38 cellular contexts compared by ENCODE assay signal in genomic region chr13:22001336-22001735, GRCh38.
"Had no signal": no experiment of that assay in that cellular context is flagged by ENCODE, and none has a peak within 500 bp of the region (broad histone marks: within the 10 kb centered on the region; RNA-seq: fewer than 3 reads in every experiment).

No MANE protein-coding gene starts in this region.

- H3K36me3 ChIP-seq: adrenal gland, brain microvascular endothelial cell, breast epithelium had no signal

- H3K4me3 ChIP-seq: adrenal gland, body of pancreas, breast epithelium had no signal

- DNase-seq: activated B cell treated with CpG ODN at 0.5 μM for 24 hours; activated CD4-positive, alpha-beta memory T cell treated with anti-CD3 and anti-CD28 coated beads for 36 hours; activated CD4-positive, alpha-beta T cell treated with anti-CD3 and anti-CD28 coated beads for 36 hours; activated CD4-positive, alpha-beta T cell treated with anti-CD3 and anti-CD28 coated beads for 48 hours; activated CD4-positive, alpha-beta T cell treated with anti-CD3 and anti-CD28 coated beads, Interleukin-2, amount 50 U/mL, for 1 hour; activated CD4-positive, alpha-beta T cell treated with anti-CD3 and anti-CD28 coated beads, Interleukin-2, amount 50 U/mL, for 4 hours; activated CD4-positive, CD25-positive, alpha-beta regulatory T cell treated with anti-CD3 and anti-CD28 coated beads, Interleukin-2, amount 50 U/mL, for 72 hours; activated CD8-positive, alpha-beta memory T cell treated with anti-CD3 and anti-CD28 coated beads, Interleukin-2, amount 50 U/mL, for 4 hours; activated CD8-positive, alpha-beta T cell treated with anti-CD3 and anti-CD28 coated beads for 36 hours; activated effector memory CD4-positive, alpha-beta T cell treated with anti-CD3 and anti-CD28 coated beads, Interleukin-2, amount 50 U/mL, for 16 hours; activated gamma-delta T cell treated with Interleukin-2 at 50 U/mL for 16 hours; activated naive CD4-positive, alpha-beta T cell; activated naive CD4-positive, alpha-beta T cell treated with anti-CD3 and anti-CD28 coated beads for 36 hours; activated naive CD4-positive, alpha-beta T cell treated with anti-CD3 and anti-CD28 coated beads, Interleukin-2, amount 50 U/mL, for 16 hours; activated naive CD8-positive, alpha-beta T cell treated with anti-CD3 and anti-CD28 coated beads for 36 hours; activated T-cell treated with anti-CD3 and anti-CD28 coated beads for 4 hours; activated T-cell treated with anti-CD3 and anti-CD28 coated beads, Interleukin-2, amount 50 U/mL, for 1 hour; activated T-cell treated with anti-CD3 and anti-CD28 coated beads, Interleukin-2, amount 50 U/mL, for 4 hours; activated T-cell treated with anti-CD3 and anti-CD28 coated beads, Interleukin-2, amount 50 U/mL, for 72 hours; adrenal gland; amniotic stem cell; aorta; body of pancreas; brain microvascular endothelial cell; caudate nucleus; cerebellar nuclear complex; SW 1271; T-helper 1 cell; T-helper 2 cell; T-helper 9 cell had no signal

- H3K9me3 Mint-ChIP-seq: activated B cell treated with CpG ODN at 0.5 μM for 24 hours; activated CD4-positive, alpha-beta memory T cell treated with anti-CD3 and anti-CD28 coated beads for 36 hours; activated CD8-positive, alpha-beta T cell treated with anti-CD3 and anti-CD28 coated beads for 36 hours; activated naive CD4-positive, alpha-beta T cell treated with anti-CD3 and anti-CD28 coated beads for 36 hours; activated naive CD4-positive, alpha-beta T cell treated with anti-CD3 and anti-CD28 coated beads, Interleukin-2, amount 50 U/mL, for 72 hours; activated naive CD8-positive, alpha-beta T cell treated with anti-CD3 and anti-CD28 coated beads for 36 hours; activated T-cell treated with anti-CD3 and anti-CD28 coated beads, Interleukin-2, amount 50 U/mL, for 4 hours; activated T-cell treated with anti-CD3 and anti-CD28 coated beads, Interleukin-2, amount 50 U/mL, for 72 hours; activated T-helper 1 cell treated with anti-CD3 and anti-CD28 coated beads, Interleukin-12 subunit alpha, Interleukin-12 subunit beta, Interleukin-2, Interleukin-4 antibody, amounts not matched to agents 30 ng/mL and 10 ng/mL and 1 ng/mL, durations not matched to agents 14 hours and 24 hours and 36 hours; activated T-helper 17 cell treated with anti-CD3 and anti-CD28 coated beads, Interleukin-2, amount 50 U/mL, for 72 hours; central memory CD8-positive, alpha-beta T cell; T-helper 2 cell treated with Interferon-gamma antibody and Interleukin-4, amounts not matched to agents 5 μg/mL and 100 μg/mL, for 36 hours had no signal

- ATAC-seq: activated CD4-positive, alpha-beta T cell treated with anti-CD3 and anti-CD28 coated beads for 36 hours; activated CD8-positive, alpha-beta T cell treated with anti-CD3 and anti-CD28 coated beads for 36 hours; activated naive CD4-positive, alpha-beta T cell treated with anti-CD3 and anti-CD28 coated beads, Interleukin-2, amount 50 U/mL, for 72 hours; activated T-cell treated with anti-CD3 and anti-CD28 coated beads, Interleukin-2, amount 50 U/mL, for 4 hours; activated T-cell treated with anti-CD3 and anti-CD28 coated beads, Interleukin-2, amount 50 U/mL, for 72 hours; activated T-helper 17 cell treated with anti-CD3 and anti-CD28 coated beads, Interleukin-2, amount 50 U/mL, for 72 hours; body of pancreas had no signal

- H3K36me3 Mint-ChIP-seq: activated CD4-positive, alpha-beta memory T cell treated with anti-CD3 and anti-CD28 coated beads for 36 hours; activated naive CD4-positive, alpha-beta T cell treated with anti-CD3 and anti-CD28 coated beads, Interleukin-2, amount 50 U/mL, for 72 hours; activated naive CD8-positive, alpha-beta T cell treated with anti-CD3 and anti-CD28 coated beads for 36 hours had no signal

- H3K4me3 Mint-ChIP-seq: activated B cell treated with CpG ODN at 0.5 μM for 24 hours; activated CD4-positive, alpha-beta memory T cell treated with anti-CD3 and anti-CD28 coated beads for 36 hours; activated CD4-positive, alpha-beta T cell treated with anti-CD3 and anti-CD28 coated beads for 36 hours; activated CD8-positive, alpha-beta T cell treated with anti-CD3 and anti-CD28 coated beads for 36 hours; activated naive CD4-positive, alpha-beta T cell treated with anti-CD3 and anti-CD28 coated beads for 36 hours; activated naive CD8-positive, alpha-beta T cell treated with anti-CD3 and anti-CD28 coated beads for 36 hours; activated T-cell treated with anti-CD3 and anti-CD28 coated beads, Interleukin-2, amount 50 U/mL, for 4 hours; activated T-cell treated with anti-CD3 and anti-CD28 coated beads, Interleukin-2, amount 50 U/mL, for 72 hours; activated T-helper 1 cell treated with anti-CD3 and anti-CD28 coated beads, Interleukin-12 subunit alpha, Interleukin-12 subunit beta, Interleukin-2, Interleukin-4 antibody, amounts not matched to agents 30 ng/mL and 10 ng/mL and 1 ng/mL, durations not matched to agents 14 hours and 24 hours and 36 hours; activated T-helper 17 cell treated with anti-CD3 and anti-CD28 coated beads, Interleukin-2, amount 50 U/mL, for 72 hours; central memory CD8-positive, alpha-beta T cell; T-helper 1 cell treated with Interleukin-12 subunit alpha and Interleukin-12 subunit beta and Interleukin-4 antibody, amounts not matched to agents 30 μg/mL and 1 μg/mL, for 36 hours; T-helper 2 cell treated with Interferon-gamma antibody and Interleukin-4, amounts not matched to agents 5 μg/mL and 100 μg/mL, for 36 hours had no signal

- H3K27ac Mint-ChIP-seq: activated B cell treated with CpG ODN at 0.5 μM for 24 hours; activated CD4-positive, alpha-beta memory T cell treated with anti-CD3 and anti-CD28 coated beads for 36 hours; activated CD4-positive, alpha-beta T cell treated with anti-CD3 and anti-CD28 coated beads for 36 hours; activated CD8-positive, alpha-beta T cell treated with anti-CD3 and anti-CD28 coated beads for 36 hours; activated naive CD4-positive, alpha-beta T cell treated with anti-CD3 and anti-CD28 coated beads for 36 hours; activated naive CD4-positive, alpha-beta T cell treated with anti-CD3 and anti-CD28 coated beads, Interleukin-2, amount 50 U/mL, for 72 hours; activated naive CD8-positive, alpha-beta T cell treated with anti-CD3 and anti-CD28 coated beads for 36 hours; activated T-cell treated with anti-CD3 and anti-CD28 coated beads, Interleukin-2, amount 50 U/mL, for 72 hours; activated T-helper 1 cell treated with anti-CD3 and anti-CD28 coated beads, Interleukin-12 subunit alpha, Interleukin-12 subunit beta, Interleukin-2, Interleukin-4 antibody, amounts not matched to agents 30 ng/mL and 10 ng/mL and 1 ng/mL, durations not matched to agents 14 hours and 24 hours and 36 hours; activated T-helper 17 cell treated with anti-CD3 and anti-CD28 coated beads, Interleukin-2, amount 50 U/mL, for 72 hours; T-helper 1 cell treated with Interleukin-12 subunit alpha and Interleukin-12 subunit beta and Interleukin-4 antibody, amounts not matched to agents 30 μg/mL and 1 μg/mL, for 36 hours; T-helper 2 cell treated with Interferon-gamma antibody and Interleukin-4, amounts not matched to agents 5 μg/mL and 100 μg/mL, for 36 hours had no signal

- H3K27ac ChIP-seq: adrenal gland, body of pancreas, brain microvascular endothelial cell, breast epithelium, VCaP had no signal

- H3K27me3 Mint-ChIP-seq: activated B cell treated with CpG ODN at 0.5 μM for 24 hours; activated CD4-positive, alpha-beta T cell treated with anti-CD3 and anti-CD28 coated beads for 36 hours; activated CD8-positive, alpha-beta T cell treated with anti-CD3 and anti-CD28 coated beads for 36 hours had no signal

- H3K4me1 Mint-ChIP-seq: activated B cell treated with CpG ODN at 0.5 μM for 24 hours; activated CD4-positive, alpha-beta T cell treated with anti-CD3 and anti-CD28 coated beads for 36 hours; activated naive CD8-positive, alpha-beta T cell treated with anti-CD3 and anti-CD28 coated beads for 36 hours; activated T-helper 17 cell treated with anti-CD3 and anti-CD28 coated beads, Interleukin-2, amount 50 U/mL, for 72 hours had no signal

- H3K9me3 ChIP-seq: adrenal gland, body of pancreas, breast epithelium had no signal

- H3K4me1 ChIP-seq: adrenal gland, body of pancreas, breast epithelium had no signal

- H3K27me3 ChIP-seq: adrenal gland, body of pancreas, brain microvascular endothelial cell, breast epithelium had no signal
